18 cellular contexts compared by ENCODE assay signal in genomic region chr10:126207313-126207771, GRCh38.
"Had no signal": no experiment of that assay in that cellular context is flagged by ENCODE, and none has a peak within 500 bp of the region (broad histone marks: within the 10 kb centered on the region; RNA-seq: fewer than 3 reads in every experiment).

No MANE protein-coding gene starts in this region.

- ATAC-seq: esophagus mucosa; gastroesophageal sphincter; heart right ventricle; left colon; stimulated activated naive B cell treated with anti-CD40 and anti-IgM and Interleukin-4, amounts not matched to agents 10 μg/mL and 1 μg/mL and 100 μg/mL, for 72 hours; T-cell had no signal

- H3K4me1 Mint-ChIP-seq: naive B cell; stimulated activated naive B cell treated with anti-CD40 and anti-IgM and Interleukin-4, amounts not matched to agents 10 μg/mL and 1 μg/mL and 100 μg/mL, for 72 hours; T-cell had no signal

- H3K4me1 ChIP-seq: adrenal gland, gastroesophageal sphincter, parathyroid adenoma had no signal

- H3K79me2 ChIP-seq: parathyroid adenoma had no signal

- FAIRE-seq: islet of Langerhans, urothelium cell line had no signal

- H2AFZ ChIP-seq: parathyroid adenoma had no signal

- H3K36me3 ChIP-seq: adrenal gland, gastroesophageal sphincter, heart right ventricle, tibial artery had no signal

- DNase-seq: activated CD4-positive, alpha-beta T cell treated with anti-CD3 and anti-CD28 coated beads, Interleukin-2, amount 50 U/mL, for 4 hours; activated CD4-positive, CD25-positive, alpha-beta regulatory T cell treated with anti-CD3 and anti-CD28 coated beads, Interleukin-2, amount 50 U/mL, for 72 hours; activated naive CD4-positive, alpha-beta T cell treated with anti-CD3 and anti-CD28 coated beads, Interleukin-2, amount 50 U/mL, for 16 hours; activated T-cell treated with anti-CD3 and anti-CD28 coated beads, Interleukin-2, amount 50 U/mL, for 1 hour; adrenal gland; heart right ventricle; left colon; naive B cell; stimulated activated CD4-positive, alpha-beta T cell treated with anti-CD3 and anti-CD28 coated beads, Interleukin-2, amount 100 ng/mL, for 48 hours; stimulated activated naive B cell treated with anti-CD40 and anti-IgM and Interleukin-4, amounts not matched to agents 10 μg/mL and 1 μg/mL and 100 μg/mL, for 72 hours; T-cell; T-helper 9 cell; tibial artery had no signal

- H3K4me3 Mint-ChIP-seq: naive B cell; stimulated activated naive B cell treated with anti-CD40 and anti-IgM and Interleukin-4, amounts not matched to agents 10 μg/mL and 1 μg/mL and 100 μg/mL, for 72 hours; T-cell had no signal

- H3K27me3 ChIP-seq: tibial artery had no signal

- H3K27ac Mint-ChIP-seq: naive B cell; stimulated activated naive B cell treated with anti-CD40 and anti-IgM and Interleukin-4, amounts not matched to agents 10 μg/mL and 1 μg/mL and 100 μg/mL, for 72 hours; T-cell had no signal

- H3K36me3 Mint-ChIP-seq: naive B cell; stimulated activated naive B cell treated with anti-CD40 and anti-IgM and Interleukin-4, amounts not matched to agents 10 μg/mL and 1 μg/mL and 100 μg/mL, for 72 hours; T-cell had no signal

- H3K9me3 ChIP-seq: adrenal gland, gastroesophageal sphincter, heart right ventricle, tibial artery had no signal

- H3K9me3 Mint-ChIP-seq: naive B cell, T-cell had no signal

- H3K9ac ChIP-seq: parathyroid adenoma had no signal

- H3K4me3 ChIP-seq: adrenal gland, gastroesophageal sphincter, heart right ventricle, tibial artery had no signal

- H3K27ac ChIP-seq: adrenal gland, gastroesophageal sphincter, heart right ventricle, parathyroid adenoma, tibial artery had no signal
